In genomic region chr2:66984864-66985263, GRCh38 we compare ENCODE assay signal across 27 cellular contexts.
"Had no signal": no experiment of that assay in that cellular context is flagged by ENCODE, and none has a peak within 500 bp of the region (broad histone marks: within the 10 kb centered on the region; RNA-seq: fewer than 3 reads in every experiment).

No MANE protein-coding gene starts in this region.

- H3K27ac ChIP-seq: body of pancreas, coronary artery, dorsolateral prefrontal cortex, ovary, psoas muscle, right atrium auricular region, suprapubic skin, tibial artery, upper lobe of right lung had no signal

- ATAC-seq: activated CD4-positive, alpha-beta T cell treated with anti-CD3 and anti-CD28 coated beads for 36 hours; activated naive CD4-positive, alpha-beta T cell treated with anti-CD3 and anti-CD28 coated beads, Interleukin-2, amount 50 U/mL, for 72 hours; activated T-cell treated with anti-CD3 and anti-CD28 coated beads, Interleukin-2, amount 50 U/mL, for 72 hours; body of pancreas; left colon; naive thymus-derived CD4-positive, alpha-beta T cell; psoas muscle; stimulated activated naive B cell treated with anti-CD40 and anti-IgM and Interleukin-4, amounts not matched to agents 10 μg/mL and 1 μg/mL and 100 μg/mL, for 72 hours; upper lobe of right lung had no signal

- H3K4me3 ChIP-seq: body of pancreas, coronary artery, dorsolateral prefrontal cortex, esophagus muscularis mucosa, ovary, psoas muscle, right atrium auricular region, suprapubic skin, tibial artery, upper lobe of right lung had no signal

- H3K9me3 ChIP-seq: body of pancreas, esophagus muscularis mucosa, ovary, psoas muscle, right atrium auricular region, suprapubic skin, tibial artery, upper lobe of right lung had no signal

- H3K36me3 ChIP-seq: esophagus muscularis mucosa, ovary, right atrium auricular region, suprapubic skin, tibial artery, upper lobe of right lung had no signal

- DNase-seq: activated B cell treated with CpG ODN at 0.5 μM for 24 hours; activated CD4-positive, alpha-beta T cell treated with anti-CD3 and anti-CD28 coated beads for 36 hours; activated naive CD4-positive, alpha-beta T cell; activated T-cell treated with anti-CD3 and anti-CD28 coated beads for 4 hours; activated T-cell treated with anti-CD3 and anti-CD28 coated beads, Interleukin-2, amount 50 U/mL, for 72 hours; aorta; body of pancreas; dorsolateral prefrontal cortex; effector memory CD4-positive, alpha-beta T cell; islet precursor cell; left colon; midbrain; naive thymus-derived CD4-positive, alpha-beta T cell; ovary; psoas muscle; stimulated activated CD4-positive, alpha-beta T cell treated with anti-CD3 and anti-CD28 coated beads, Interleukin-15, amount 100 ng/mL, for 24 hours; stimulated activated CD4-positive, alpha-beta T cell treated with anti-CD3 and anti-CD28 coated beads, Interleukin-2, amount 100 ng/mL, for 24 hours; stimulated activated naive B cell treated with anti-CD40 and anti-IgM and Interleukin-4, amounts not matched to agents 10 μg/mL and 1 μg/mL and 100 μg/mL, for 72 hours; T-helper 2 cell; tibial artery; upper lobe of right lung had no signal

- H3K27me3 ChIP-seq: body of pancreas, esophagus muscularis mucosa, ovary, right atrium auricular region, suprapubic skin, tibial artery, upper lobe of right lung had no signal

- FAIRE-seq: frontal cortex had no signal

- H3K4me1 ChIP-seq: psoas muscle, right atrium auricular region, suprapubic skin, tibial artery, upper lobe of right lung had no signal
